8 cellular contexts compared by ENCODE assay signal in the genomic region with DNA sequence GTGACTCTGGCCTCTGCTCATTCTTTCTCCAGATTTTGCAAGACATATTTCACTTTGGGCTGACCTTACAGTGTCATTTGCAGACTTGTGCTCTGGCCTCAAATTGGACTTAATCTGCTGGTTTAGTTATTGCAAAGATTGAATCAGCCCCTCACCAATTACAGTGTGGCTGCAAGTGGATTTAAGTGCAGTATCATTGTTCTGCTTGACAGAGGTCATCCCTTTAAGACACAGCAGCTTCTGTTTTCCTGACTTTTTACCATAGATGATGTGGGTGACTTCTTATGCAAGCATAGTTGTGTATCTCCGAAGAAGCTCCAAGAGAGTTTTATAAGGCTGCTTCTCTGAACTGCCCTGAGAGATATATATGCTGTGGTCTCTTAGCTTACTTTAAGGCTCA. TPM values are rescaled to one million over a fixed set of nuclear protein-coding genes. Genes with fewer than 3 reads are reported as not detected.
DNase-seq lines count a peak whose midpoint lies in the region; ATAC-seq, FAIRE-seq and TF ChIP-seq lines count a peak whose summit lies in the region.

No MANE protein-coding gene starts in this region.

- H3K9me3 ChIP-seq in heart right ventricle: no peaks in the 10 kb centered on the region
- H3K9me3 ChIP-seq in astrocyte (ENCODE audit: insufficient read depth, low read depth, low read length): no peaks in the 10 kb centered on the region
- no peaks in the 10 kb centered on the region for H3K9me3 ChIP-seq in vagina

- peaks cover 25% of the 10 kb centered on the region for H4K20me1 ChIP-seq in astrocyte (ENCODE audit: insufficient read depth, low read length)

- H3K27me3 Mint-ChIP-seq in astrocyte (ENCODE audit: low read depth, unreplicated experiment) (no peaks in the 10 kb centered on the region), memory B cell (no peaks in the 10 kb centered on the region)

- no peak overlapping the region for H2AFZ ChIP-seq in astrocyte (ENCODE audit: low read depth, low read length)

- DNase-seq in heart right ventricle (no peak), Right ventricle myocardium inferior (ENCODE audit: missing footprints) (no peak), astrocyte (ENCODE audit: low read depth) (no peak), memory B cell (ENCODE audit: low spot score in 2 of 2) (no peak), vagina (ENCODE audit: extremely low spot score in 2 of 2) (peak in 1 of 2 donors; percentile 80), GM20000 (ENCODE audit: low spot score) (no peak), hepatic stellate cell (ENCODE audit: low spot score) (no peak)

- H3K4me1 Mint-ChIP-seq in astrocyte (ENCODE audit: low read depth, unreplicated experiment) (peaks cover 41% of the 10 kb centered on the region), memory B cell (peaks cover 46% of the 10 kb centered on the region)

- H3K4me3 ChIP-seq in heart right ventricle (peak overlapping the region; percentile 73 to 97 (median 84)), astrocyte (ENCODE audit: insufficient read depth, low read depth, low read length) (peak overlapping the region; percentile 83), vagina (peak overlapping the region; percentile 73 to 75)

- no peak for TF ChIP-seq CTCF in heart right ventricle (IDR thresholded peaks at IDR 0.05)
- no peak for TF ChIP-seq CTCF in astrocyte (IDR thresholded peaks at IDR 0.05; ENCODE audit: insufficient read depth, low read depth, low read length)
- no peak for TF ChIP-seq CTCF in vagina (IDR thresholded peaks at IDR 0.05)
- TF ChIP-seq CTCF in GM20000 (IDR thresholded peaks at IDR 0.05; ENCODE audit: extremely low read depth, missing control alignments): no peak

- H3K4me3 Mint-ChIP-seq in astrocyte (ENCODE audit: unreplicated experiment) (peak overlapping the region; percentile 99), memory B cell (peak overlapping the region; percentile 99)

- ATAC-seq in heart right ventricle (no peak), Right ventricle myocardium inferior (no peak), memory B cell (ENCODE audit: low read depth) (no peak), GM21423 (IDR thresholded peaks at IDR 0.05; ENCODE audit: unreplicated experiment) (no peak)

- H3K27ac ChIP-seq in heart right ventricle (peak overlapping the region; percentile 2 to 99 (median 99)), astrocyte (ENCODE audit: low read depth, low read length) (peak overlapping the region; percentile 84), vagina (peak overlapping the region; percentile 6)

- H3K36me3 Mint-ChIP-seq in astrocyte (ENCODE audit: low read depth, unreplicated experiment): peaks cover 9% of the 10 kb centered on the region
- H3K36me3 Mint-ChIP-seq in memory B cell: peaks cover 13% of the 10 kb centered on the region

- H3K79me2 ChIP-seq in astrocyte (ENCODE audit: insufficient read depth, low read length): peaks cover 77% of the 10 kb centered on the region

- H3K4me2 ChIP-seq in astrocyte (ENCODE audit: low read length): peak overlapping the region; percentile 92

- peak overlapping the region; percentile 93 for H3K9ac ChIP-seq in astrocyte (ENCODE audit: low read length)

- H3K9me3 Mint-ChIP-seq in astrocyte (ENCODE audit: unreplicated experiment): no peaks in the 10 kb centered on the region
- H3K9me3 Mint-ChIP-seq in memory B cell: no peaks in the 10 kb centered on the region

- no peak for FAIRE-seq in astrocyte (lab: Jason Lieb, UNC)

- H3K27me3 ChIP-seq in heart right ventricle: peaks cover 0 to 16% (median 0%) of the 10 kb centered on the region in 7 donors
- H3K27me3 ChIP-seq in astrocyte (ENCODE audit: insufficient read depth, low read length): no peaks in the 10 kb centered on the region
- no peaks in the 10 kb centered on the region for H3K27me3 ChIP-seq in vagina

- H3K4me1 ChIP-seq in heart right ventricle (peaks cover 8 to 63% (median 58%) of the 10 kb centered on the region in 9 donors), astrocyte (ENCODE audit: insufficient read depth, low read length) (peaks cover 56% of the 10 kb centered on the region), vagina (peaks cover 62% of the 10 kb centered on the region)

- intact Hi-C loops in heart right ventricle (cut with DNase I): loop anchor here in 5 of 10 donors (2.0 to 10.0 kb wide), 6 partner anchors 102 to 285 kb away; no protein-coding TSS in a partner anchor
- intact Hi-C loops in Right ventricle myocardium inferior (cut with DNase I): loop anchor here (2.0 kb wide), 1 partner anchor 89 kb away; no protein-coding TSS in a partner anchor
- intact Hi-C loops in vagina (cut with DNase I): loop anchor here (5.0 kb wide), 1 partner anchor 212 kb away; no protein-coding TSS in a partner anchor

- 3 to 8% methylated on average over 1 of the region's 1 CpG for WGBS in heart right ventricle, 2 donors

- no peak for TF ChIP-seq POLR2A in vagina (IDR thresholded peaks at IDR 0.05)

- H3K27ac Mint-ChIP-seq in astrocyte (ENCODE audit: unreplicated experiment) (no peak overlapping the region), memory B cell (peak overlapping the region; percentile 53)

- peaks cover 0 to 28% (median 12%) of the 10 kb centered on the region in 9 donors for H3K36me3 ChIP-seq in heart right ventricle
- peaks cover 12% of the 10 kb centered on the region for H3K36me3 ChIP-seq in astrocyte (ENCODE audit: insufficient read depth, low read length)
- H3K36me3 ChIP-seq in vagina: peaks cover 0 to 14% of the 10 kb centered on the region in 2 donors

RNA-seq across cellular contexts. Expression of gene TRIB2, which starts 3.4 kb away (rescaled TPM):
- total RNA-seq in heart right ventricle (10 to 100 TPM; 26.7 to 46.6 (median 36.5) TPM), Right ventricle myocardium inferior (33.4 TPM), astrocyte (22.6 and 28.6 TPM in 2 replicates), vagina (64.8 TPM)
- polyA plus RNA-seq in heart right ventricle: 10 to 100 TPM; 31.7 to 57.2 TPM

Comparison
In these comparisons a context has a peak if more than half of its experiments do, and no peak if none do; other contexts are left out.
1. H3K27ac ChIP-seq: peak in every context shown above with its lines; median percentile 99 in heart right ventricle; 84 in astrocyte; 6 in vagina.